22 cellular contexts compared by ENCODE assay signal in the genomic region with DNA sequence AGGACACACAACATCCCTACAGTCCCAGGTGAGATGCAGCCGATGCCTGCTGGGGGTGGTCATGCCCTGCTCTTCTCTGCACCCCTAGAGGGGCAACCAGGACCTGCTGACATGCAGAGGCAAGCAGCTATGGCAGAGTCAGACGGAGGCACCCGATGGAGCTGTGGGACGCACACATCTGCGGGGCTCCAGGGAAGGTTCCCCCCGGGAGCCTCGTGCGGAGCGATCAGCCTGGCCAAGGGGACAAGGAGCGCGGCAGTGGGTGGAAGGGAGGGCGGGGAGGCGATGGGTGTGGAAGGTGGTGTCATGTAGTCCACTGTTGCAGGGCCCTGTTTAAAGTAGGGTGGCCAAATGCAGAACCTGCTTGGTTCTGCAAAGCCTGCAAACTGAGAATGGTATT.
"Had no signal": no experiment of that assay in that cellular context is flagged by ENCODE, and none has a peak within 500 bp of the region (broad histone marks: within the 10 kb centered on the region; RNA-seq: fewer than 3 reads in every experiment).

No MANE protein-coding gene starts in this region.

- H3K27me3 ChIP-seq: MG63, SJSA1 had no signal

- H3K4me3 ChIP-seq: MG63, SJSA1, SK-N-MC had no signal

- H3K36me3 ChIP-seq: MG63, SJSA1 had no signal

- H3K9me3 ChIP-seq: MG63 had no signal

- H3K4me1 ChIP-seq: SJSA1 had no signal

- DNase-seq: IMR-90, Karpas-422, KG1, MG63, NCI-H1092 treated with DMSO at 0.1 percent for 48 hours, NCI-H1436, NCI-H187, NCI-H2029, NCI-H2081 treated with DMSO at 0.1 percent for 48 hours, NCI-H2171, NCI-H226, NCI-H446, NCI-H510A, NCI-H524 treated with DMSO at 0.1 percent for 48 hours, NCI-H69, NCI-H774, Right ventricle myocardium superior, RPMI8226, SIG-M5 had no signal

- H3K27ac ChIP-seq: SJSA1, SK-N-MC had no signal

- ATAC-seq: HepG2 had no signal
